Comparison of ENCODE assay signal across 8 cellular contexts in genomic region chrX:137051978-137052640, GRCh38. TPM values are rescaled to one million over a fixed set of nuclear protein-coding genes. Genes with fewer than 3 reads are reported as not detected.
DNase-seq lines count a peak whose midpoint lies in the region; ATAC-seq and TF ChIP-seq lines count a peak whose summit lies in the region.

No MANE protein-coding gene starts in this region.

- peak overlapping the region; percentile 90 for H3K4me2 ChIP-seq in hepatocyte

- H3K9me3 Mint-ChIP-seq in activated naive CD8-positive, alpha-beta T cell treated with anti-CD3 and anti-CD28 coated beads, Interleukin-2, amount 50 U/mL, for 24 hours: no peaks in the 10 kb centered on the region

- H3K4me3 ChIP-seq in LNCaP clone FGC (ENCODE audit: low read depth, low read length) (peak overlapping the region; percentile 40), hepatocyte (peak overlapping the region; percentile 33)

- DNase-seq in GDM1 (lab: John Stamatoyannopoulos, UW) (peak; percentile 56), GOT3 (lab: John Stamatoyannopoulos, UW) (peak; percentile 5), LNCaP clone FGC (ENCODE audit: low read depth) (no peak), T follicular helper cell (ENCODE audit: low read depth) (peak; percentile 61), hepatocyte (ENCODE audit: low spot score) (peak; percentile 70), sciatic nerve (ENCODE audit: low spot score) (peak; percentile 79), epidermal melanocyte (ENCODE audit: insufficient read length, low spot score) (no peak)
- DNase-seq in activated naive CD8-positive, alpha-beta T cell treated with anti-CD3 and anti-CD28 coated beads, Interleukin-2, amount 50 U/mL, for 24 hours: peak; percentile 81

- H3K27ac Mint-ChIP-seq in activated naive CD8-positive, alpha-beta T cell treated with anti-CD3 and anti-CD28 coated beads, Interleukin-2, amount 50 U/mL, for 24 hours: peak overlapping the region; percentile 56

- H3K9me3 ChIP-seq in hepatocyte (ENCODE audit: low read depth): no peaks in the 10 kb centered on the region

- peaks cover 12% of the 10 kb centered on the region for H3K4me1 Mint-ChIP-seq in activated naive CD8-positive, alpha-beta T cell treated with anti-CD3 and anti-CD28 coated beads, Interleukin-2, amount 50 U/mL, for 24 hours

- H2AFZ ChIP-seq in hepatocyte: peak overlapping the region; percentile 56

- peak overlapping the region; percentile 82 for H3K4me3 Mint-ChIP-seq in activated naive CD8-positive, alpha-beta T cell treated with anti-CD3 and anti-CD28 coated beads, Interleukin-2, amount 50 U/mL, for 24 hours

- no peaks in the 10 kb centered on the region for H3K36me3 Mint-ChIP-seq in activated naive CD8-positive, alpha-beta T cell treated with anti-CD3 and anti-CD28 coated beads, Interleukin-2, amount 50 U/mL, for 24 hours (ENCODE audit: low read depth)

- peak; percentile 81 for TF ChIP-seq CTCF in LNCaP clone FGC (IDR thresholded peaks at IDR 0.05; ENCODE audit: control insufficient read depth, extremely low read depth, insufficient read depth)
- TF ChIP-seq CTCF in hepatocyte (IDR thresholded peaks at IDR 0.05; ENCODE audit: poor library complexity): peak; percentile 77

- no peak overlapping the region for H3K27ac ChIP-seq in hepatocyte

- H3K36me3 ChIP-seq in hepatocyte (replicated peaks; ENCODE audit: insufficient read depth, low read depth): no peaks in the 10 kb centered on the region

- H3K79me2 ChIP-seq in hepatocyte: no peaks in the 10 kb centered on the region

- peak; percentile 91 for ATAC-seq in activated naive CD8-positive, alpha-beta T cell treated with anti-CD3 and anti-CD28 coated beads, Interleukin-2, amount 50 U/mL, for 24 hours
- peak; percentile 84 for ATAC-seq in sciatic nerve

- H4K20me1 ChIP-seq in hepatocyte (ENCODE audit: insufficient read depth, poor library complexity, severe bottlenecking): no peaks in the 10 kb centered on the region

- H3K4me1 ChIP-seq in hepatocyte (ENCODE audit: insufficient read depth): no peaks in the 10 kb centered on the region

- peaks cover 45% of the 10 kb centered on the region for H3K27me3 ChIP-seq in hepatocyte

- intact Hi-C loops in sciatic nerve (cut with DNase I): loop anchor here (5.0 kb wide), 1 partner anchor 340 kb away; no protein-coding TSS in a partner anchor

- WGBS in hepatocyte (ENCODE audit: low lambda C conversion rate, missing lambda C conversion rate): 42% methylated on average over 35 of the region's 37 CpGs

- H3K9me2 ChIP-seq in hepatocyte (replicated peaks; ENCODE audit: insufficient read depth): no peaks in the 10 kb centered on the region

- peaks cover 24% of the 10 kb centered on the region for H3K27me3 Mint-ChIP-seq in activated naive CD8-positive, alpha-beta T cell treated with anti-CD3 and anti-CD28 coated beads, Interleukin-2, amount 50 U/mL, for 24 hours

RNA-seq across cellular contexts. Expression of gene GPR101, which starts 18.3 kb away (rescaled TPM):
- not detected in 2 replicates for total RNA-seq in hepatocyte
- polyA plus RNA-seq in hepatocyte: 0.25 TPM in 1 of 2 replicates, not detected in the other
- not detected for total RNA-seq in sciatic nerve

Comparison
In these comparisons a context has a peak if more than half of its experiments do, and no peak if none do; other contexts are left out.
1. DNase-seq: peak in GDM1 (single experiment), GOT3 (single experiment), T follicular helper cell (single experiment), activated naive CD8-positive, alpha-beta T cell treated with anti-CD3 and anti-CD28 coated beads, Interleukin-2, amount 50 U/mL, for 24 hours (single experiment), hepatocyte (single experiment) and sciatic nerve (single experiment); none in LNCaP clone FGC (single experiment) and epidermal melanocyte (single experiment).